In genomic region chr16:75464130-75464918, GRCh38 we compare ENCODE assay signal across 8 cellular contexts. TPM values are rescaled to one million over a fixed set of nuclear protein-coding genes. Genes with fewer than 3 reads are reported as not detected.
DNase-seq lines count a peak whose midpoint lies in the region; TF ChIP-seq lines count a peak whose summit lies in the region.

Gene TMEM170A, minus strand, starts transcription at chr16:75464689. Its CDS starts 89 bp downstream, at chr16:75464600.

- H3T11ph ChIP-seq in H9 (ENCODE audit: low read length): no peak within 1 kb of the TSS

- H3K4me1 Mint-ChIP-seq in H9 (peaks cover 25 to 38% of the 10 kb centered on the region in 2 experiments), nephron (peaks cover 42% of the 10 kb centered on the region)
- H3K4me1 Mint-ChIP-seq in stimulated activated naive CD8-positive, alpha-beta T cell treated with anti-CD3 and anti-CD28 coated beads, Interleukin-15, Interleukin-2, amounts not matched to agents 100 ng/mL and 50 ng/mL, for 24 hours (ENCODE audit: low read depth): peaks cover 59% of the 10 kb centered on the region

- no peak within 1 kb of the TSS for H3K27ac ChIP-seq in H9 (ENCODE audit: insufficient read length, low read depth, low read length)

- no peak within 1 kb of the TSS for H2AK5ac ChIP-seq in H9 (ENCODE audit: insufficient read length, low read length)

- H4K5ac ChIP-seq in H9 (ENCODE audit: insufficient read length, low read depth, low read length): no peak within 1 kb of the TSS

- peak within 1 kb of the TSS; percentile 95 for H3K14ac ChIP-seq in H9 (ENCODE audit: insufficient read depth, low read length)

- H3K9me3 Mint-ChIP-seq in H9 (no peaks in the 10 kb centered on the region), nephron (peaks cover 2% of the 10 kb centered on the region)
- no peaks in the 10 kb centered on the region for H3K9me3 Mint-ChIP-seq in stimulated activated naive CD8-positive, alpha-beta T cell treated with anti-CD3 and anti-CD28 coated beads, Interleukin-15, Interleukin-2, amounts not matched to agents 100 ng/mL and 50 ng/mL, for 24 hours

- peaks cover 22% of the 10 kb centered on the region; the same call in 1 of the 2 replicates for H3K79me2 ChIP-seq in H9 (ENCODE audit: insufficient read depth, low read length)

- peak within 1 kb of the TSS; percentile 97 for H3K18ac ChIP-seq in H9 (ENCODE audit: insufficient read length, low read depth, low read length)

- WGBS in H9 (ENCODE audit: extremely low coverage, insufficient read length, low lambda C conversion rate): no CpG with 5 or more reads among the region's 89 CpGs

- H4K91ac ChIP-seq in H9 (ENCODE audit: insufficient read length, low read depth, low read length): no peak within 1 kb of the TSS

- peak within 1 kb of the TSS; percentile 95 for H3K4me2 ChIP-seq in H9 (ENCODE audit: insufficient read depth, insufficient read length, low read length)

- H3K9ac ChIP-seq in H9 (ENCODE audit: extremely low read depth, insufficient read length, low read length): peak within 1 kb of the TSS; percentile 84

- H3K79me1 ChIP-seq in H9 (ENCODE audit: insufficient read depth, low read depth, low read length, poor library complexity, severe bottlenecking): no peaks in the 10 kb centered on the region

- no peaks in the 10 kb centered on the region; the same call in 1 of the 2 replicates for H3K4me1 ChIP-seq in H9 (ENCODE audit: insufficient read depth, low read length)

- no peaks in the 10 kb centered on the region for H4K20me1 ChIP-seq in H9 (ENCODE audit: control insufficient read depth, insufficient read depth, insufficient read length)

- H2BK20ac ChIP-seq in H9 (ENCODE audit: low read depth, low read length, poor library complexity, severe bottlenecking): no peak within 1 kb of the TSS

- H3K36me3 Mint-ChIP-seq in H9 (ENCODE audit: insufficient read depth in 1 of 3, low read depth in 3 of 3) (peaks cover 4 to 17% (median 11%) of the 10 kb centered on the region in 3 experiments), nephron (ENCODE audit: low read depth) (peaks cover 10% of the 10 kb centered on the region)
- peaks cover 13% of the 10 kb centered on the region for H3K36me3 Mint-ChIP-seq in stimulated activated naive CD8-positive, alpha-beta T cell treated with anti-CD3 and anti-CD28 coated beads, Interleukin-15, Interleukin-2, amounts not matched to agents 100 ng/mL and 50 ng/mL, for 24 hours (ENCODE audit: low read depth)

- DNase-seq in GDM1 (lab: John Stamatoyannopoulos, UW) (peak; percentile 92), H9 (peak; percentile 99), M059J (ENCODE audit: low read depth) (peak; percentile 98), SHP77 (lab: John Stamatoyannopoulos, UW) (peak; percentile 97 to 98), fibroblast of pulmonary artery (ENCODE audit: low read depth) (peak; percentile 99)
- peak; percentile 98 for DNase-seq in activated effector memory CD4-positive, alpha-beta T cell treated with Interleukin-2 at 50 U/mL for 16 hours

- peak within 1 kb of the TSS; percentile 93 to 99 for H3K4me3 Mint-ChIP-seq in H9
- peak within 1 kb of the TSS; percentile 96 to 97 (median 97) for H3K4me3 Mint-ChIP-seq in nephron
- H3K4me3 Mint-ChIP-seq in stimulated activated naive CD8-positive, alpha-beta T cell treated with anti-CD3 and anti-CD28 coated beads, Interleukin-15, Interleukin-2, amounts not matched to agents 100 ng/mL and 50 ng/mL, for 24 hours: peak within 1 kb of the TSS; percentile 94

- peaks cover 3% of the 10 kb centered on the region for H3K23me2 ChIP-seq in H9 (ENCODE audit: insufficient read length, low read depth, low read length, poor library complexity, severe bottlenecking)

- no peak within 1 kb of the TSS for H2BK12ac ChIP-seq in H9 (ENCODE audit: insufficient read length, low read depth, low read length)

- no peak within 1 kb of the TSS for H3K56ac ChIP-seq in H9 (ENCODE audit: insufficient read length, low read depth, low read length)

- H3K4me3 ChIP-seq in fibroblast of pulmonary artery (replicated peaks; ENCODE audit: low read depth, low read length): peak within 1 kb of the TSS; percentile 67

- no peak within 1 kb of the TSS for H2BK5ac ChIP-seq in H9 (ENCODE audit: insufficient read length, low read length)

- peak within 1 kb of the TSS; percentile 91 to 93 (median 92) for H3K27ac Mint-ChIP-seq in H9
- peak within 1 kb of the TSS; percentile 80 to 97 (median 94) for H3K27ac Mint-ChIP-seq in nephron
- H3K27ac Mint-ChIP-seq in stimulated activated naive CD8-positive, alpha-beta T cell treated with anti-CD3 and anti-CD28 coated beads, Interleukin-15, Interleukin-2, amounts not matched to agents 100 ng/mL and 50 ng/mL, for 24 hours: peak within 1 kb of the TSS; percentile 93

- H3K4ac ChIP-seq in H9 (ENCODE audit: low read depth, low read length): no peak within 1 kb of the TSS

- TF ChIP-seq CTCF in H9 (conservative IDR thresholded peaks at IDR 0.05): peak; percentile 100
- peak; percentile 100 for TF ChIP-seq CTCF in fibroblast of pulmonary artery (IDR thresholded peaks at IDR 0.05; ENCODE audit: low read length, missing control alignments)
- peak in 2 of 3 experiments; percentile 100 for TF ChIP-seq CTCF in nephron (IDR thresholded peaks at IDR 0.05; ENCODE audit: unreplicated experiment in 3 of 3)

- no peaks in the 10 kb centered on the region for H3K9me3 ChIP-seq in H9 (ENCODE audit: control insufficient read depth, low read depth, low read length)

- H2AFZ ChIP-seq in H9 (ENCODE audit: low read length): no peak within 1 kb of the TSS

- no peak within 1 kb of the TSS for H3K23ac ChIP-seq in H9 (ENCODE audit: insufficient read length, low read depth, low read length)

- no peak within 1 kb of the TSS for H2BK15ac ChIP-seq in H9 (ENCODE audit: low read depth, low read length)

- no peak within 1 kb of the TSS for H2BK120ac ChIP-seq in H9 (ENCODE audit: low read depth, low read length, poor library complexity, severe bottlenecking)

- no peaks in the 10 kb centered on the region for H3K27me3 ChIP-seq in H9 (ENCODE audit: insufficient read depth, low read length)

- H3K27me3 Mint-ChIP-seq in H9 (ENCODE audit: low read depth): peaks cover 2% of the 10 kb centered on the region
- no peaks in the 10 kb centered on the region for H3K27me3 Mint-ChIP-seq in nephron (ENCODE audit: low read depth)
- H3K27me3 Mint-ChIP-seq in stimulated activated naive CD8-positive, alpha-beta T cell treated with anti-CD3 and anti-CD28 coated beads, Interleukin-15, Interleukin-2, amounts not matched to agents 100 ng/mL and 50 ng/mL, for 24 hours: no peaks in the 10 kb centered on the region

- no peak within 1 kb of the TSS for H4K8ac ChIP-seq in H9 (replicated peaks; ENCODE audit: insufficient read length, low read depth, low read length)

RNA-seq across cellular contexts. Expression of gene TMEM170A, which starts in this region (rescaled TPM):
- total RNA-seq in H9 (2021): 43.4 and 46.8 TPM in 2 replicates
- total RNA-seq in M059J (2014; rRNA removed; shearing (Covaris generic)): 17.5 and 27.5 TPM in 2 replicates
